In genomic region chr11:78045851-78046485, GRCh38 we compare ENCODE assay signal across 8 cellular contexts. TPM values are rescaled to one million over a fixed set of nuclear protein-coding genes. Genes with fewer than 3 reads are reported as not detected.
DNase-seq lines count a peak whose midpoint lies in the region; TF ChIP-seq lines count a peak whose summit lies in the region.

No MANE protein-coding gene starts in this region.

- peak overlapping the region; percentile 90 for H2AFZ ChIP-seq in smooth muscle cell (ENCODE audit: low read depth)

- 22% methylated on average over 28 of the region's 28 CpGs for WGBS in smooth muscle cell (ENCODE audit: low lambda C conversion rate)

- TF ChIP-seq CTCF in HFFc6 (IDR thresholded peaks at IDR 0.05), result peak; percentile 100
- TF ChIP-seq CTCF in VCaP (conservative IDR thresholded peaks at IDR 0.05), result peak; percentile 100
- TF ChIP-seq CTCF in MCF 10A (IDR thresholded peaks at IDR 0.05; ENCODE audit: unreplicated experiment), result peak; percentile 93
- peak; percentile 99 for TF ChIP-seq CTCF in smooth muscle cell (IDR thresholded peaks at IDR 0.05; ENCODE audit: borderline replicate concordance, insufficient read depth, poor library complexity, severe bottlenecking)

- no peaks in the 10 kb centered on the region for H3K79me2 ChIP-seq in smooth muscle cell (ENCODE audit: low read depth)

- POLR2A ChIA-PET in MCF 10A (lab: Yijun Ruan, JAX), result interaction anchor here (0.7 to 4.1 kb wide), 3 partner anchors 34 to 142 kb away, joined by 4 to 30 read pairs (median 7); partner anchors contain the start of genes INTS4, KCTD21, NDUFC2 and USP35

- H3K36me3 ChIP-seq in smooth muscle cell (ENCODE audit: low read depth), result no peaks in the 10 kb centered on the region

- CTCF ChIA-PET in MCF 10A (lab: Yijun Ruan, JAX), result interaction anchor here (0.5 to 3.3 kb wide), 34 partner anchors 9 to 1162 kb away, joined by 3 to 34 read pairs (median 4); partner anchors contain the start of genes INTS4, NDUFC2 and RSF1

- no peaks in the 10 kb centered on the region for H4K20me1 ChIP-seq in smooth muscle cell (ENCODE audit: low read depth)

- H3K27ac Mint-ChIP-seq in HFFc6 (peak overlapping the region; percentile 72), MCF 10A (ENCODE audit: low read depth, unreplicated experiment) (no peak overlapping the region)

- intact Hi-C loops in MCF 10A (cut with micrococcal nuclease), result loop anchor here (2.0 kb wide), 1 partner anchor 225 kb away; the partner anchor contains the start of genes AAMDC and RSF1

- peaks cover 2% of the 10 kb centered on the region for H3F3A ChIP-seq in smooth muscle cell (ENCODE audit: low read depth)

- H3K36me3 Mint-ChIP-seq in HFFc6 (ENCODE audit: low read depth), result no peaks in the 10 kb centered on the region
- no peaks in the 10 kb centered on the region for H3K36me3 Mint-ChIP-seq in MCF 10A (ENCODE audit: insufficient read depth, unreplicated experiment)

- H3K4me1 ChIP-seq in smooth muscle cell (ENCODE audit: low read depth), result peaks cover 3% of the 10 kb centered on the region

- peak; percentile 89 for DNase-seq in DMS53 (lab: John Stamatoyannopoulos, UW)
- peak; percentile 37 for DNase-seq in HFFc6
- DNase-seq in NCI-H2029 (lab: John Stamatoyannopoulos, UW), result peak; percentile 51
- DNase-seq in MCF 10A (ENCODE audit: unreplicated experiment), result peak; percentile 69
- DNase-seq in iPS-NIHi11 (ENCODE audit: low spot score), result peak; percentile 93
- DNase-seq in smooth muscle cell (lab: John Stamatoyannopoulos, UW; ENCODE audit: unreplicated experiment), result peak; percentile 70
- DNase-seq in amniotic stem cell (lab: John Stamatoyannopoulos, UW), result no peak

- H3K4me2 ChIP-seq in smooth muscle cell, result peak overlapping the region; percentile 86

- H3K4me3 Mint-ChIP-seq in HFFc6 (peak overlapping the region; percentile 91), MCF 10A (ENCODE audit: unreplicated experiment) (peak overlapping the region; percentile 59)

- H3K27me3 Mint-ChIP-seq in HFFc6 (ENCODE audit: insufficient read depth) (no peaks in the 10 kb centered on the region; the same call in 1 of the 2 replicates), MCF 10A (ENCODE audit: insufficient read depth, unreplicated experiment) (no peaks in the 10 kb centered on the region)

- no TSS peak for BruUV-seq in MCF 10A (replicated peaks; lab: Mats Ljungman, UMichigan)

- no peak overlapping the region for H3K9ac ChIP-seq in smooth muscle cell (ENCODE audit: low read depth)

- no peaks in the 10 kb centered on the region for H3K9me3 ChIP-seq in smooth muscle cell (replicated peaks; ENCODE audit: low read depth)

- H3K27ac ChIP-seq in VCaP (peak overlapping the region; percentile 82), smooth muscle cell (ENCODE audit: low read depth) (no peak overlapping the region)

- H3K4me1 Mint-ChIP-seq in HFFc6 (ENCODE audit: low read depth), result peaks cover 37% of the 10 kb centered on the region
- peaks cover 9% of the 10 kb centered on the region for H3K4me1 Mint-ChIP-seq in MCF 10A (ENCODE audit: insufficient read depth, unreplicated experiment)

- peak overlapping the region; percentile 42 for H3K4me3 ChIP-seq in smooth muscle cell

- H3K27me3 ChIP-seq in smooth muscle cell (ENCODE audit: low read depth), result no peaks in the 10 kb centered on the region

- H3K9me3 Mint-ChIP-seq in HFFc6 (no peaks in the 10 kb centered on the region), MCF 10A (ENCODE audit: unreplicated experiment) (no peaks in the 10 kb centered on the region)

RNA-seq across cellular contexts. Expression of gene THRSP, which starts 17.7 kb away (rescaled TPM):
- not detected for total RNA-seq in HFFc6 (2021; fragmentation: NEBNext Ultra II Directional; extraction: Animal tissue kit (Norgen Biotek cat#: 25700))
- not detected in 2 replicates for total RNA-seq in MCF 10A (2022)
- not detected in 2 replicates for total RNA-seq in smooth muscle cell
- not detected in 2 replicates for polyA plus RNA-seq in smooth muscle cell

RNA-seq across cellular contexts. Expression of gene KCTD14, which starts 22.9 kb away (rescaled TPM):
- 1 to 10 TPM in 2 of 6 experiments, under 1 TPM in 4; 0.17 to 1.5 (median 0.64) TPM for total RNA-seq in HFFc6 (2021; fragmentation: NEBNext Ultra II Directional; extraction: Animal tissue kit (Norgen Biotek cat#: 25700))
- total RNA-seq in MCF 10A (2022), result 1.5 and 2.2 TPM in 2 replicates
- 0.45 and 1.5 TPM in 2 replicates for total RNA-seq in smooth muscle cell
- polyA plus RNA-seq in smooth muscle cell, result 1.7 and 4.6 TPM in 2 replicates

RNA-seq across cellular contexts. Expression of gene NDUFC2, which starts 33.7 kb away (rescaled TPM):
- 100 to 1,000 TPM; 330 to 476 (median 410) TPM for total RNA-seq in HFFc6 (2021; fragmentation: NEBNext Ultra II Directional; extraction: Animal tissue kit (Norgen Biotek cat#: 25700))
- total RNA-seq in MCF 10A (2022), result 156 and 186 TPM in 2 replicates
- total RNA-seq in smooth muscle cell, result 135 and 164 TPM in 2 replicates
- 472 and 509 TPM in 2 replicates for polyA plus RNA-seq in smooth muscle cell

RNA-seq across cellular contexts. Expression of gene INTS4, which starts 51.5 kb away (rescaled TPM):
- total RNA-seq in HFFc6 (2021; fragmentation: NEBNext Ultra II Directional; extraction: Animal tissue kit (Norgen Biotek cat#: 25700)), result 10 to 100 TPM; 23.8 to 30.1 (median 28.3) TPM
- total RNA-seq in MCF 10A (2022) (21.6 and 25.2 TPM in 2 replicates), smooth muscle cell (28.9 and 35.7 TPM in 2 replicates)
- 21.2 and 22.4 TPM in 2 replicates for polyA plus RNA-seq in smooth muscle cell
